Comparison of ENCODE assay signal across 28 cellular contexts in genomic region chr4:168683595-168683994, GRCh38.
DNase-seq lines count a peak whose midpoint lies in the region; ATAC-seq and TF ChIP-seq lines count a peak whose summit lies in the region.
"Had no signal": no experiment of that assay in that cellular context is flagged by ENCODE, and none has a peak within 500 bp of the region (broad histone marks: within the 10 kb centered on the region; RNA-seq: fewer than 3 reads in every experiment).

No MANE protein-coding gene starts in this region.

- POLR2A ChIA-PET in WTC11 (lab: Charles Lee) = no interaction called here

- no peaks in the 10 kb centered on the region for H3K36me3 ChIP-seq in MM.1S (replicated peaks; ENCODE audit: insufficient read depth, low read length)
- H3K36me3 ChIP-seq: BE2C, esophagus squamous epithelium had no signal

- H3K9ac ChIP-seq in MM.1S (ENCODE audit: low read length) = no peak overlapping the region
- H3K9ac ChIP-seq: parathyroid adenoma had no signal

- ATAC-seq in activated T-helper 17 cell treated with anti-CD3 and anti-CD28 coated beads, Interleukin-2, amount 50 U/mL, for 72 hours (replicated peaks) = no peak
- no peak for ATAC-seq in WTC11
- ATAC-seq: CD8-positive, alpha-beta T cell; left colon; Panc1; T-helper 17 cell had no signal

- CTCF ChIA-PET in WTC11 (lab: Charles Lee) = interaction anchor here (1.3 kb wide), 1 partner anchor 260 kb away, joined by 3 read pairs; no protein-coding TSS in a partner anchor

- no peaks in the 10 kb centered on the region for H3K4me1 ChIP-seq in MM.1S (ENCODE audit: low read length)
- H3K4me1 ChIP-seq: BE2C, esophagus squamous epithelium, testis had no signal

- H3K4me2 ChIP-seq in MM.1S (ENCODE audit: low read depth, low read length) = no peak overlapping the region
- H3K4me2 ChIP-seq: hepatocyte had no signal

- H2AFZ ChIP-seq in MM.1S (ENCODE audit: low read length) = no peak overlapping the region
- H2AFZ ChIP-seq: hepatocyte, parathyroid adenoma had no signal

- no peak overlapping the region for H3K4me3 ChIP-seq in choroid plexus epithelial cell (ENCODE audit: low read depth, low read length)
- H3K4me3 ChIP-seq in MM.1S (ENCODE audit: low read length) = no peak overlapping the region
- H3K4me3 ChIP-seq: esophagus squamous epithelium, GM12878, hepatocyte, testis had no signal

- H3K36me3 Mint-ChIP-seq in nephron (ENCODE audit: low read depth) = peaks cover 75% of the 10 kb centered on the region
- H3K36me3 Mint-ChIP-seq in activated T-helper 17 cell treated with anti-CD3 and anti-CD28 coated beads, Interleukin-2, amount 50 U/mL, for 72 hours (ENCODE audit: low read depth) = no peaks in the 10 kb centered on the region
- no peaks in the 10 kb centered on the region for H3K36me3 Mint-ChIP-seq in WTC11
- H3K36me3 Mint-ChIP-seq: CD8-positive, alpha-beta T cell had no signal

- H3K9me2 ChIP-seq in MM.1S (replicated peaks; ENCODE audit: insufficient read depth, low read length) = no peaks in the 10 kb centered on the region

- H4K20me1 ChIP-seq in MM.1S (ENCODE audit: insufficient read depth, low read length) = no peaks in the 10 kb centered on the region

- no peaks in the 10 kb centered on the region for H3K79me2 ChIP-seq in MM.1S (ENCODE audit: low read length)
- H3K79me2 ChIP-seq: hepatocyte had no signal

- no peaks in the 10 kb centered on the region for H3K27me3 Mint-ChIP-seq in nephron (ENCODE audit: low read depth)
- H3K27me3 Mint-ChIP-seq in activated T-helper 17 cell treated with anti-CD3 and anti-CD28 coated beads, Interleukin-2, amount 50 U/mL, for 72 hours = peaks cover 14% of the 10 kb centered on the region
- H3K27me3 Mint-ChIP-seq in WTC11 (ENCODE audit: low read depth) = no peaks in the 10 kb centered on the region

- H3K9me3 Mint-ChIP-seq in nephron (no peaks in the 10 kb centered on the region), WTC11 (peaks cover 6% of the 10 kb centered on the region)
- H3K9me3 Mint-ChIP-seq in activated T-helper 17 cell treated with anti-CD3 and anti-CD28 coated beads, Interleukin-2, amount 50 U/mL, for 72 hours = no peaks in the 10 kb centered on the region
- H3K9me3 Mint-ChIP-seq: CD8-positive, alpha-beta T cell; stimulated activated naive CD8-positive, alpha-beta T cell treated with anti-CD3 and anti-CD28 coated beads, Interleukin-15, Interleukin-2, amounts not matched to agents 100 ng/mL and 50 ng/mL, for 24 hours had no signal

- TF ChIP-seq CTCF in choroid plexus epithelial cell (conservative IDR thresholded peaks at IDR 0.05; ENCODE audit: low read depth, low read length) = no peak
- TF ChIP-seq CTCF in nephron (IDR thresholded peaks at IDR 0.05; ENCODE audit: unreplicated experiment in 3 of 3) = no peak
- no peak for TF ChIP-seq CTCF in WTC11 (IDR thresholded peaks at IDR 0.05)
- no peak for TF ChIP-seq CTCF in MM.1S (IDR thresholded peaks at IDR 0.05; ENCODE audit: low read length)

- H3K27me3 ChIP-seq in MM.1S (replicated peaks; ENCODE audit: insufficient read depth, low read length) = no peaks in the 10 kb centered on the region
- H3K27me3 ChIP-seq: BE2C, esophagus squamous epithelium, hepatocyte, testis had no signal

- peak overlapping the region in 2 of 3 experiments; percentile 60 to 82 for H3K27ac Mint-ChIP-seq in nephron
- H3K27ac Mint-ChIP-seq in activated T-helper 17 cell treated with anti-CD3 and anti-CD28 coated beads, Interleukin-2, amount 50 U/mL, for 72 hours = no peak overlapping the region
- H3K27ac Mint-ChIP-seq in WTC11 = no peak overlapping the region
- H3K27ac Mint-ChIP-seq: CD8-positive, alpha-beta T cell; stimulated activated naive CD8-positive, alpha-beta T cell treated with anti-CD3 and anti-CD28 coated beads, Interleukin-15, Interleukin-2, amounts not matched to agents 100 ng/mL and 50 ng/mL, for 24 hours; T-helper 17 cell had no signal

- H3K27ac ChIP-seq in MM.1S (ENCODE audit: low read length) = no peak overlapping the region
- H3K27ac ChIP-seq: esophagus squamous epithelium, hepatocyte, parathyroid adenoma, testis had no signal

- no peak overlapping the region for H3K4me3 Mint-ChIP-seq in nephron
- H3K4me3 Mint-ChIP-seq in activated T-helper 17 cell treated with anti-CD3 and anti-CD28 coated beads, Interleukin-2, amount 50 U/mL, for 72 hours = no peak overlapping the region
- H3K4me3 Mint-ChIP-seq in WTC11 = no peak overlapping the region
- H3K4me3 Mint-ChIP-seq: CD8-positive, alpha-beta T cell; stimulated activated naive CD8-positive, alpha-beta T cell treated with anti-CD3 and anti-CD28 coated beads, Interleukin-15, Interleukin-2, amounts not matched to agents 100 ng/mL and 50 ng/mL, for 24 hours; T-helper 17 cell had no signal

- peak; percentile 24 for DNase-seq in AG08396 (ENCODE audit: low spot score)
- peak; percentile 24 for DNase-seq in M059J (ENCODE audit: low read depth)
- peak; percentile 55 for DNase-seq in choroid plexus epithelial cell (ENCODE audit: low read depth)
- DNase-seq in NCI-H146 treated with DMSO at 0.1 percent for 48 hours (lab: John Stamatoyannopoulos, UW; ENCODE audit: unreplicated experiment) = no peak
- DNase-seq in WTC11 (ENCODE audit: low spot score) = no peak
- no peak for DNase-seq in MM.1S
- DNase-seq: activated CD4-positive, alpha-beta T cell treated with anti-CD3 and anti-CD28 coated beads, Interleukin-2, amount 50 U/mL, for 4 hours; activated naive CD4-positive, alpha-beta T cell treated with anti-CD3 and anti-CD28 coated beads, Interleukin-2, amount 50 U/mL, for 16 hours; BE2C; CD8-positive, alpha-beta T cell; dermis blood vessel endothelial cell; esophagus squamous epithelium; Kasumi-1; left colon; MV-4-11; NCI-H1436; NCI-H345; SHP77; small intestine; T-helper 17 cell; testis had no signal

- H3K4me1 Mint-ChIP-seq in nephron = peaks cover 26% of the 10 kb centered on the region
- no peaks in the 10 kb centered on the region for H3K4me1 Mint-ChIP-seq in activated T-helper 17 cell treated with anti-CD3 and anti-CD28 coated beads, Interleukin-2, amount 50 U/mL, for 72 hours
- H3K4me1 Mint-ChIP-seq in WTC11 = peaks cover 7% of the 10 kb centered on the region
- H3K4me1 Mint-ChIP-seq: T-helper 17 cell had no signal

- H3F3A ChIP-seq in MM.1S (ENCODE audit: insufficient read depth, low read length) = no peaks in the 10 kb centered on the region

- no peaks in the 10 kb centered on the region for H3K9me3 ChIP-seq in MM.1S (replicated peaks; ENCODE audit: insufficient read depth, low read length)
- H3K9me3 ChIP-seq: BE2C, esophagus squamous epithelium, testis had no signal

TF ChIP-seq in WTC11, 78 proteins besides CTCF, POLR2A, EP300 and RAD21 (continues in another document):
- TF ChIP-seq SMAD4 (CRISPR knock-in tag; IDR thresholded peaks at IDR 0.05) = no peak
- TF ChIP-seq, protein P1, sequence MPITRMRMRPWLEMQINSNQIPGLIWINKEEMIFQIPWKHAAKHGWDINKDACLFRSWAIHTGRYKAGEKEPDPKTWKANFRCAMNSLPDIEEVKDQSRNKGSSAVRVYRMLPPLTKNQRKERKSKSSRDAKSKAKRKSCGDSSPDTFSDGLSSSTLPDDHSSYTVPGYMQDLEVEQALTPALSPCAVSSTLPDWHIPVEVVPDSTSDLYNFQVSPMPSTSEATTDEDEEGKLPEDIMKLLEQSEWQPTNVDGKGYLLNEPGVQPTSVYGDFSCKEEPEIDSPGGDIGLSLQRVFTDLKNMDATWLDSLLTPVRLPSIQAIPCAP (CRISPR knock-in tag; IDR thresholded peaks at IDR 0.05) = no peak
- TF ChIP-seq TEAD1 (CRISPR knock-in tag; IDR thresholded peaks at IDR 0.05) = no peak
- TF ChIP-seq ZNF219 (CRISPR knock-in tag; IDR thresholded peaks at IDR 0.05; ENCODE audit: borderline replicate concordance) = no peak
- no peak for TF ChIP-seq SP1 (CRISPR knock-in tag; conservative IDR thresholded peaks at IDR 0.05)
- no peak for TF ChIP-seq HMGA2 (CRISPR knock-in tag; IDR thresholded peaks at IDR 0.05)
- TF ChIP-seq FOXJ3 (CRISPR knock-in tag; IDR thresholded peaks at IDR 0.05; ENCODE audit: borderline replicate concordance) = no peak
- TF ChIP-seq, protein P2, sequence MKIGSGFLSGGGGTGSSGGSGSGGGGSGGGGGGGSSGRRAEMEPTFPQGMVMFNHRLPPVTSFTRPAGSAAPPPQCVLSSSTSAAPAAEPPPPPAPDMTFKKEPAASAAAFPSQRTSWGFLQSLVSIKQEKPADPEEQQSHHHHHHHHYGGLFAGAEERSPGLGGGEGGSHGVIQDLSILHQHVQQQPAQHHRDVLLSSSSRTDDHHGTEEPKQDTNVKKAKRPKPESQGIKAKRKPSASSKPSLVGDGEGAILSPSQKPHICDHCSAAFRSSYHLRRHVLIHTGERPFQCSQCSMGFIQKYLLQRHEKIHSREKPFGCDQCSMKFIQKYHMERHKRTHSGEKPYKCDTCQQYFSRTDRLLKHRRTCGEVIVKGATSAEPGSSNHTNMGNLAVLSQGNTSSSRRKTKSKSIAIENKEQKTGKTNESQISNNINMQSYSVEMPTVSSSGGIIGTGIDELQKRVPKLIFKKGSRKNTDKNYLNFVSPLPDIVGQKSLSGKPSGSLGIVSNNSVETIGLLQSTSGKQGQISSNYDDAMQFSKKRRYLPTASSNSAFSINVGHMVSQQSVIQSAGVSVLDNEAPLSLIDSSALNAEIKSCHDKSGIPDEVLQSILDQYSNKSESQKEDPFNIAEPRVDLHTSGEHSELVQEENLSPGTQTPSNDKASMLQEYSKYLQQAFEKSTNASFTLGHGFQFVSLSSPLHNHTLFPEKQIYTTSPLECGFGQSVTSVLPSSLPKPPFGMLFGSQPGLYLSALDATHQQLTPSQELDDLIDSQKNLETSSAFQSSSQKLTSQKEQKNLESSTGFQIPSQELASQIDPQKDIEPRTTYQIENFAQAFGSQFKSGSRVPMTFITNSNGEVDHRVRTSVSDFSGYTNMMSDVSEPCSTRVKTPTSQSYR (CRISPR knock-in tag; IDR thresholded peaks at IDR 0.05) = no peak
- TF ChIP-seq ERG (CRISPR knock-in tag; IDR thresholded peaks at IDR 0.05) = no peak
- no peak for TF ChIP-seq NFE2L1 (CRISPR knock-in tag; IDR thresholded peaks at IDR 0.05)
- TF ChIP-seq TCF7 (CRISPR knock-in tag; IDR thresholded peaks at IDR 0.05; ENCODE audit: low read depth) = no peak

Comparison
In these comparisons a context has a peak if more than half of its experiments do, and no peak if none do; other contexts are left out.
1. DNase-seq: peak in AG08396 (single experiment), M059J (single experiment) and choroid plexus epithelial cell (single experiment); none in NCI-H146 treated with DMSO at 0.1 percent for 48 hours (single experiment), WTC11 (single experiment) and MM.1S (single experiment).
2. H3K27ac Mint-ChIP-seq: peak in nephron (2 of 3); none in activated T-helper 17 cell treated with anti-CD3 and anti-CD28 coated beads, Interleukin-2, amount 50 U/mL, for 72 hours (single experiment) and WTC11 (single experiment).